Comparison of ENCODE assay signal across 10 cellular contexts in the genomic region with DNA sequence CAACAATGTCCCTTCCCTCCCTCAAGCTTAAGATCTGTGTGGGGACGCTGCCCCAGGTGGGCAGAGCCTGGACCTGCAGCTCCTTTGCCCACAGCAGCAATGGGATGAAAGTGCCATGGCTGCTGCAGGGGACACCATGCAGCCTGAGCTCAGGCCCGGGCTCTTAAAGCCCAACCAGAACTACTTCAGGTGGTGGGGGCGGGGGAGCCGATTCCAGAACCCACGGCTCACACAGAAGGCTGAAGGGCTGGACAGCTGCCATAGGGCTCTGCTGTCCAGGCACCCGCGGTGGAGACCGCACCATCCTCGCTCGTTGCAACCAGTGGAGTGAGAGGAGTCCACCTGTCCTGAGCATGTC. TPM values are rescaled to one million over a fixed set of nuclear protein-coding genes. Genes with fewer than 3 reads are reported as not detected.
DNase-seq lines count a peak whose midpoint lies in the region; ATAC-seq, FAIRE-seq and TF ChIP-seq lines count a peak whose summit lies in the region.
"Had no signal": no experiment of that assay in that cellular context is flagged by ENCODE, and none has a peak within 500 bp of the region (broad histone marks: within the 10 kb centered on the region; RNA-seq: fewer than 3 reads in every experiment).

No MANE protein-coding gene starts in this region.

- no peaks in the 10 kb centered on the region for H3K9me3 Mint-ChIP-seq in astrocyte (ENCODE audit: unreplicated experiment)
- H3K9me3 Mint-ChIP-seq: stimulated activated naive B cell treated with anti-CD40 and anti-IgM and Interleukin-4, amounts not matched to agents 10 μg/mL and 1 μg/mL and 100 μg/mL, for 72 hours had no signal

- H3K4me3 ChIP-seq in astrocyte (ENCODE audit: insufficient read depth, low read depth, low read length) (no peak overlapping the region), HepG2 (replicated peaks in 1 of 3; ENCODE audit: insufficient read depth in 1 of 3, low read depth in 2 of 3, low read length in 3 of 3) (no peak overlapping the region), gastrocnemius medialis (no peak overlapping the region)

- TF ChIP-seq RAD21 in HepG2 (CRISPR knock-in tag; IDR thresholded peaks at IDR 0.05), result no peak

- 94% methylated on average over 8 of the region's 10 CpGs for WGBS in HepG2 (ENCODE audit: low lambda C conversion rate)

- H4K20me1 ChIP-seq in astrocyte (ENCODE audit: insufficient read depth, low read length) (peaks cover 15% of the 10 kb centered on the region), HepG2 (ENCODE audit: insufficient read depth, low read length) (no peaks in the 10 kb centered on the region)

- H3K27ac Mint-ChIP-seq in astrocyte (ENCODE audit: unreplicated experiment), result no peak overlapping the region
- H3K27ac Mint-ChIP-seq: stimulated activated naive B cell treated with anti-CD40 and anti-IgM and Interleukin-4, amounts not matched to agents 10 μg/mL and 1 μg/mL and 100 μg/mL, for 72 hours; T-helper 17 cell had no signal

- H3K9ac ChIP-seq in astrocyte (ENCODE audit: low read length) (no peak overlapping the region), HepG2 (ENCODE audit: insufficient read depth, low read depth, low read length) (no peak overlapping the region)

- no peak overlapping the region for H3K4me3 Mint-ChIP-seq in astrocyte (ENCODE audit: unreplicated experiment)
- H3K4me3 Mint-ChIP-seq: stimulated activated naive B cell treated with anti-CD40 and anti-IgM and Interleukin-4, amounts not matched to agents 10 μg/mL and 1 μg/mL and 100 μg/mL, for 72 hours; T-helper 17 cell had no signal

- peaks cover 10% of the 10 kb centered on the region for H3K36me3 ChIP-seq in astrocyte (ENCODE audit: insufficient read depth, low read length)
- H3K36me3 ChIP-seq in HepG2 (replicated peaks in 1 of 2; ENCODE audit: control insufficient read depth in 1 of 2, insufficient read depth in 2 of 2, low read length in 2 of 2), result peaks cover 13 to 48% of the 10 kb centered on the region in 2 experiments
- H3K36me3 ChIP-seq in gastrocnemius medialis, result peaks cover 0 to 52% of the 10 kb centered on the region in 2 donors

- TF ChIP-seq EP300 in HepG2 (IDR thresholded peaks at IDR 0.05; ENCODE audit: low read depth in 2 of 2, low read length in 2 of 2) (no peak), HepG2 (CRISPR knock-in tag; IDR thresholded peaks at IDR 0.05; ENCODE audit: borderline replicate concordance) (no peak)

- DNase-seq in D721Med (ENCODE audit: insufficient read length, low spot score) (no peak), HTR-8/SVneo (ENCODE audit: insufficient read length, low spot score) (peak; percentile 36), astrocyte (ENCODE audit: low read depth) (no peak), HepG2 (ENCODE audit: low spot score) (peak; percentile 27), gastrocnemius medialis (no peak), GM20000 (ENCODE audit: low spot score) (no peak)
- no peak for DNase-seq in activated T-cell treated with anti-CD3 and anti-CD28 coated beads, Interleukin-2, amount 50 U/mL, for 48 hours
- no peak for DNase-seq in activated CD4-positive, CD25-positive, alpha-beta regulatory T cell treated with anti-CD3 and anti-CD28 coated beads, Interleukin-2, amount 50 U/mL, for 72 hours
- DNase-seq: stimulated activated naive B cell treated with anti-CD40 and anti-IgM and Interleukin-4, amounts not matched to agents 10 μg/mL and 1 μg/mL and 100 μg/mL, for 72 hours; T-helper 17 cell had no signal

- H3K27me3 ChIP-seq in astrocyte (ENCODE audit: insufficient read depth, low read length), result no peaks in the 10 kb centered on the region
- H3K27me3 ChIP-seq in HepG2 (ENCODE audit: control insufficient read depth in 1 of 2, insufficient read depth in 2 of 2, low read length in 2 of 2), result no peaks in the 10 kb centered on the region
- no peaks in the 10 kb centered on the region for H3K27me3 ChIP-seq in gastrocnemius medialis

- FAIRE-seq in D721Med (lab: Jason Lieb, UNC) (no peak), HTR-8/SVneo (lab: Jason Lieb, UNC) (peak; percentile 38), astrocyte (lab: Jason Lieb, UNC) (no peak), HepG2 (lab: Jason Lieb, UNC) (no peak)

- H3K4me1 ChIP-seq in astrocyte (ENCODE audit: insufficient read depth, low read length), result no peaks in the 10 kb centered on the region
- no peaks in the 10 kb centered on the region for H3K4me1 ChIP-seq in HepG2 (ENCODE audit: insufficient read depth, low read length)
- no peaks in the 10 kb centered on the region for H3K4me1 ChIP-seq in gastrocnemius medialis

- TF ChIP-seq CTCF in D721Med (IDR thresholded peaks at IDR 0.05; ENCODE audit: insufficient read depth, missing control alignments), result peak; percentile 49
- peak; percentile 13 for TF ChIP-seq CTCF in astrocyte (IDR thresholded peaks at IDR 0.05; ENCODE audit: insufficient read depth, low read depth, low read length)
- peak; percentile 43 for TF ChIP-seq CTCF in HepG2 (CRISPR knock-in tag; IDR thresholded peaks at IDR 0.05)
- TF ChIP-seq CTCF in gastrocnemius medialis (IDR thresholded peaks at IDR 0.05 in 4 of 5, conservative IDR thresholded peaks at IDR 0.05 in 1 of 5), result no peak
- no peak for TF ChIP-seq CTCF in GM20000 (IDR thresholded peaks at IDR 0.05; ENCODE audit: extremely low read depth, missing control alignments)

- H3K4me2 ChIP-seq in astrocyte (ENCODE audit: low read length) (no peak overlapping the region), HepG2 (ENCODE audit: low read depth, low read length) (no peak overlapping the region)

- intact Hi-C loops in HepG2 (cut with micrococcal nuclease; ENCODE audit: unreplicated experiment), result loop anchor here (1.0 kb wide), 1 partner anchor 153 kb away; no protein-coding TSS in a partner anchor
- intact Hi-C loops in gastrocnemius medialis (cut with DNase I; ENCODE audit: low total_unique reads), result no loop called here

- H3K27me3 Mint-ChIP-seq in astrocyte (ENCODE audit: low read depth, unreplicated experiment), result no peaks in the 10 kb centered on the region
- H3K27me3 Mint-ChIP-seq: stimulated activated naive B cell treated with anti-CD40 and anti-IgM and Interleukin-4, amounts not matched to agents 10 μg/mL and 1 μg/mL and 100 μg/mL, for 72 hours; T-helper 17 cell had no signal

- H3K27ac ChIP-seq in astrocyte (ENCODE audit: low read depth, low read length) (no peak overlapping the region), HepG2 (ENCODE audit: extremely low read length, insufficient read depth, low read length) (no peak overlapping the region), gastrocnemius medialis (no peak overlapping the region)

- H3K79me2 ChIP-seq in astrocyte (ENCODE audit: insufficient read depth, low read length) (no peaks in the 10 kb centered on the region), HepG2 (ENCODE audit: insufficient read depth, low read length) (no peaks in the 10 kb centered on the region)

- BruUV-seq in HepG2 (replicated peaks; lab: Mats Ljungman, UMichigan), result no TSS peak

- POLR2A ChIA-PET in HepG2 (lab: Yijun Ruan, JAX), result no interaction called here

- peak; percentile 53 for ATAC-seq in HepG2
- no peak for ATAC-seq in gastrocnemius medialis
- ATAC-seq: T-helper 17 cell had no signal

- CTCF ChIA-PET in HepG2 (lab: Yijun Ruan, JAX; ENCODE audit: low intra/inter-chr PET ratio, low total read pairs), result interaction anchor here (1.1 to 1.5 kb wide), 3 partner anchors 61 to 153 kb away, joined by 3 to 6 read pairs (median 4); no protein-coding TSS in a partner anchor

- no peaks in the 10 kb centered on the region for H3K9me3 ChIP-seq in astrocyte (ENCODE audit: insufficient read depth, low read depth, low read length)
- H3K9me3 ChIP-seq in HepG2 (ENCODE audit: low read length), result no peaks in the 10 kb centered on the region
- no peaks in the 10 kb centered on the region for H3K9me3 ChIP-seq in gastrocnemius medialis

- TF ChIP-seq POLR2A in HepG2 (IDR thresholded peaks at IDR 0.05; ENCODE audit: insufficient read depth in 1 of 2, low read depth in 2 of 2, low read length in 2 of 2) (no peak), gastrocnemius medialis (IDR thresholded peaks at IDR 0.05) (no peak)

- in situ Hi-C loops in HepG2 (cut with HindIII; ENCODE audit: extremely low pct_ligation_motif_present, low pct_unique_long_range_greater_than_20kb), result no loop called here
- in situ Hi-C loops in gastrocnemius medialis (cut with MboI; ENCODE audit: low sequenced_read_pairs in 4 of 4), result no loop called here

- H3K4me1 Mint-ChIP-seq in astrocyte (ENCODE audit: low read depth, unreplicated experiment), result no peaks in the 10 kb centered on the region
- H3K4me1 Mint-ChIP-seq: stimulated activated naive B cell treated with anti-CD40 and anti-IgM and Interleukin-4, amounts not matched to agents 10 μg/mL and 1 μg/mL and 100 μg/mL, for 72 hours had no signal

- H2AFZ ChIP-seq in astrocyte (ENCODE audit: low read depth, low read length) (no peak overlapping the region), HepG2 (ENCODE audit: low read length) (no peak overlapping the region)

- H3K36me3 Mint-ChIP-seq in astrocyte (ENCODE audit: low read depth, unreplicated experiment), result peaks cover 4% of the 10 kb centered on the region

RNA-seq across cellular contexts. Expression of a gene that starts 12.5 kb away (rescaled TPM):
- total RNA-seq in astrocyte (72.6 and 74.6 TPM in 2 replicates), HepG2 (2016; rRNA removed; fragmentation: Illumina TruSeq; extraction: Trizol) (39.6 and 65.1 TPM in 2 replicates), gastrocnemius medialis (10 to 100 TPM; 23.3 to 43.2 (median 33.1) TPM)
- total RNA-seq in HepG2 (2016; cell fraction: cytosol; rRNA removed; fragmentation: Illumina TruSeq; extraction: Trizol; ENCODE audit: low read depth), result 33.8 and 46.6 TPM in 2 replicates
- total RNA-seq in HepG2 (2016; cell fraction: insoluble cytoplasmic fraction; rRNA removed; fragmentation: Illumina TruSeq; extraction: Trizol), result 38.9 and 71.7 TPM in 2 replicates
- total RNA-seq in HepG2 (2016; cell fraction: membrane; rRNA removed; fragmentation: Illumina TruSeq; extraction: Trizol), result 45.9 and 51.6 TPM in 2 replicates
- total RNA-seq in HepG2 (2016; cell fraction: nucleus; rRNA removed; fragmentation: Illumina TruSeq; extraction: Trizol), result 60.6 and 61.3 TPM in 2 replicates
- polyA plus RNA-seq in HepG2 (2011; rRNA removed), result 93.6 and 102 TPM in 2 replicates
- 113 and 124 TPM in 2 replicates for polyA plus RNA-seq in HepG2 (2011; cell fraction: cytosol; rRNA removed)
- polyA plus RNA-seq in HepG2 (2011; cell fraction: nucleus; rRNA removed), result 70.7 and 76.1 TPM in 2 replicates
- 49.7 and 66.2 TPM in 2 replicates for polyA plus RNA-seq in HepG2 (2012)
- polyA plus RNA-seq in HepG2 (2016; cell fraction: cytosol; fragmentation: Illumina TruSeq; extraction: Trizol; ENCODE audit: low read depth), result 34.4 and 49.9 TPM in 2 replicates
- polyA plus RNA-seq in HepG2 (2016; cell fraction: insoluble cytoplasmic fraction; fragmentation: Illumina TruSeq; extraction: Trizol; ENCODE audit: low read depth), result 41.0 and 42.5 TPM in 2 replicates
- 38.3 and 51.4 TPM in 2 replicates for polyA plus RNA-seq in HepG2 (2016; cell fraction: membrane; fragmentation: Illumina TruSeq; extraction: Trizol; ENCODE audit: low read depth)
- polyA plus RNA-seq in HepG2 (2016; cell fraction: nucleus; fragmentation: Illumina TruSeq; extraction: Trizol; ENCODE audit: insufficient read depth, low read depth), result 96.7 and 105 TPM in 2 replicates
- 40.3 and 91.1 TPM in 2 replicates for polyA minus RNA-seq in HepG2 (2011; rRNA and poly(A)+ RNA removed; ENCODE audit: low replicate concordance)
- 32.6 and 33.2 TPM in 2 replicates for polyA minus RNA-seq in HepG2 (2011; cell fraction: cytosol; rRNA and poly(A)+ RNA removed)
- polyA minus RNA-seq in HepG2 (2011; cell fraction: nucleus; rRNA and poly(A)+ RNA removed), result 25.8 and 26.1 TPM in 2 replicates

RNA-seq across cellular contexts. Expression of a gene that starts 27.5 kb away (rescaled TPM):
- 105 and 110 TPM in 2 replicates for total RNA-seq in astrocyte
- total RNA-seq in HepG2 (2016; rRNA removed; fragmentation: Illumina TruSeq; extraction: Trizol), result 25.7 and 25.9 TPM in 2 replicates
- total RNA-seq in HepG2 (2016; cell fraction: cytosol; rRNA removed; fragmentation: Illumina TruSeq; extraction: Trizol; ENCODE audit: low read depth), result 22.1 and 25.6 TPM in 2 replicates
- total RNA-seq in HepG2 (2016; cell fraction: insoluble cytoplasmic fraction; rRNA removed; fragmentation: Illumina TruSeq; extraction: Trizol), result 21.5 and 27.6 TPM in 2 replicates
- total RNA-seq in HepG2 (2016; cell fraction: membrane; rRNA removed; fragmentation: Illumina TruSeq; extraction: Trizol), result 26.2 and 26.6 TPM in 2 replicates
- total RNA-seq in HepG2 (2016; cell fraction: nucleus; rRNA removed; fragmentation: Illumina TruSeq; extraction: Trizol), result 26.6 and 31.5 TPM in 2 replicates
- polyA plus RNA-seq in HepG2 (2011; rRNA removed), result 74.5 and 75.7 TPM in 2 replicates
- polyA plus RNA-seq in HepG2 (2011; cell fraction: cytosol; rRNA removed), result 39.6 and 44.6 TPM in 2 replicates
- polyA plus RNA-seq in HepG2 (2011; cell fraction: nucleus; rRNA removed), result 182 and 223 TPM in 2 replicates
- polyA plus RNA-seq in HepG2 (2012), result 56.1 and 60.7 TPM in 2 replicates
- 7.3 and 8.2 TPM in 2 replicates for polyA plus RNA-seq in HepG2 (2016; cell fraction: cytosol; fragmentation: Illumina TruSeq; extraction: Trizol; ENCODE audit: low read depth)
- 31.3 and 36.3 TPM in 2 replicates for polyA plus RNA-seq in HepG2 (2016; cell fraction: insoluble cytoplasmic fraction; fragmentation: Illumina TruSeq; extraction: Trizol; ENCODE audit: low read depth)
- 16.2 and 21.0 TPM in 2 replicates for polyA plus RNA-seq in HepG2 (2016; cell fraction: membrane; fragmentation: Illumina TruSeq; extraction: Trizol; ENCODE audit: low read depth)
- polyA plus RNA-seq in HepG2 (2016; cell fraction: nucleus; fragmentation: Illumina TruSeq; extraction: Trizol; ENCODE audit: insufficient read depth, low read depth), result 75.2 and 92.2 TPM in 2 replicates
- 90.1 and 145 TPM in 2 replicates for polyA minus RNA-seq in HepG2 (2011; rRNA and poly(A)+ RNA removed; ENCODE audit: low replicate concordance)
- polyA minus RNA-seq in HepG2 (2011; cell fraction: cytosol; rRNA and poly(A)+ RNA removed), result 78.0 and 102 TPM in 2 replicates
- 65.8 and 74.2 TPM in 2 replicates for polyA minus RNA-seq in HepG2 (2011; cell fraction: nucleus; rRNA and poly(A)+ RNA removed)
- total RNA-seq in gastrocnemius medialis, result 10 to 100 TPM; 21.2 to 26.1 (median 25.7) TPM

RNA-seq across cellular contexts. Expression of a gene that starts 55.5 kb away (rescaled TPM):
- total RNA-seq in astrocyte (69.5 and 75.5 TPM in 2 replicates), HepG2 (2016; rRNA removed; fragmentation: Illumina TruSeq; extraction: Trizol) (13.2 and 31.7 TPM in 2 replicates), gastrocnemius medialis (10 to 100 TPM; 14.4 to 34.8 (median 21.5) TPM)
- 8.9 and 10.0 TPM in 2 replicates for total RNA-seq in HepG2 (2016; cell fraction: cytosol; rRNA removed; fragmentation: Illumina TruSeq; extraction: Trizol; ENCODE audit: low read depth)
- total RNA-seq in HepG2 (2016; cell fraction: insoluble cytoplasmic fraction; rRNA removed; fragmentation: Illumina TruSeq; extraction: Trizol), result 12.0 and 31.8 TPM in 2 replicates
- 11.0 and 13.5 TPM in 2 replicates for total RNA-seq in HepG2 (2016; cell fraction: membrane; rRNA removed; fragmentation: Illumina TruSeq; extraction: Trizol)
- 26.1 and 32.6 TPM in 2 replicates for total RNA-seq in HepG2 (2016; cell fraction: nucleus; rRNA removed; fragmentation: Illumina TruSeq; extraction: Trizol)
- 68.3 and 88.5 TPM in 2 replicates for polyA plus RNA-seq in HepG2 (2011; rRNA removed)
- polyA plus RNA-seq in HepG2 (2011; cell fraction: cytosol; rRNA removed), result 60.2 and 113 TPM in 2 replicates
- 232 and 327 TPM in 2 replicates for polyA plus RNA-seq in HepG2 (2011; cell fraction: nucleus; rRNA removed)
- polyA plus RNA-seq in HepG2 (2012), result 22.7 and 28.5 TPM in 2 replicates
- polyA plus RNA-seq in HepG2 (2016; cell fraction: cytosol; fragmentation: Illumina TruSeq; extraction: Trizol; ENCODE audit: low read depth), result 10.4 TPM in 2 replicates
- polyA plus RNA-seq in HepG2 (2016; cell fraction: insoluble cytoplasmic fraction; fragmentation: Illumina TruSeq; extraction: Trizol; ENCODE audit: low read depth), result 11.8 and 12.7 TPM in 2 replicates
- 8.5 and 12.0 TPM in 2 replicates for polyA plus RNA-seq in HepG2 (2016; cell fraction: membrane; fragmentation: Illumina TruSeq; extraction: Trizol; ENCODE audit: low read depth)
- polyA plus RNA-seq in HepG2 (2016; cell fraction: nucleus; fragmentation: Illumina TruSeq; extraction: Trizol; ENCODE audit: insufficient read depth, low read depth), result 59.4 and 62.8 TPM in 2 replicates
- polyA minus RNA-seq in HepG2 (2011; rRNA and poly(A)+ RNA removed; ENCODE audit: low replicate concordance), result 59.6 and 124 TPM in 2 replicates
- 24.9 and 25.9 TPM in 2 replicates for polyA minus RNA-seq in HepG2 (2011; cell fraction: cytosol; rRNA and poly(A)+ RNA removed)
- 16.4 and 16.9 TPM in 2 replicates for polyA minus RNA-seq in HepG2 (2011; cell fraction: nucleus; rRNA and poly(A)+ RNA removed)

RNA-seq across cellular contexts. Expression of a gene that starts 55.8 kb away (rescaled TPM):
- total RNA-seq in astrocyte (194 and 212 TPM in 2 replicates), HepG2 (2016; rRNA removed; fragmentation: Illumina TruSeq; extraction: Trizol) (114 and 146 TPM in 2 replicates), gastrocnemius medialis (10 to 100 TPM; 66.0 to 94.6 (median 81.2) TPM)
- 37.0 and 48.5 TPM in 2 replicates for total RNA-seq in HepG2 (2016; cell fraction: cytosol; rRNA removed; fragmentation: Illumina TruSeq; extraction: Trizol; ENCODE audit: low read depth)
- 113 and 136 TPM in 2 replicates for total RNA-seq in HepG2 (2016; cell fraction: insoluble cytoplasmic fraction; rRNA removed; fragmentation: Illumina TruSeq; extraction: Trizol)
- 68.6 and 79.8 TPM in 2 replicates for total RNA-seq in HepG2 (2016; cell fraction: membrane; rRNA removed; fragmentation: Illumina TruSeq; extraction: Trizol)
- total RNA-seq in HepG2 (2016; cell fraction: nucleus; rRNA removed; fragmentation: Illumina TruSeq; extraction: Trizol), result 34.9 and 39.5 TPM in 2 replicates
- polyA plus RNA-seq in HepG2 (2011; rRNA removed), result 104 and 115 TPM in 2 replicates
- 35.1 and 78.0 TPM in 2 replicates for polyA plus RNA-seq in HepG2 (2011; cell fraction: cytosol; rRNA removed)
- polyA plus RNA-seq in HepG2 (2011; cell fraction: nucleus; rRNA removed), result 44.7 and 47.4 TPM in 2 replicates
- 57.4 and 93.8 TPM in 2 replicates for polyA plus RNA-seq in HepG2 (2012)
- polyA plus RNA-seq in HepG2 (2016; cell fraction: cytosol; fragmentation: Illumina TruSeq; extraction: Trizol; ENCODE audit: low read depth), result 58.6 and 89.5 TPM in 2 replicates
- 221 and 225 TPM in 2 replicates for polyA plus RNA-seq in HepG2 (2016; cell fraction: insoluble cytoplasmic fraction; fragmentation: Illumina TruSeq; extraction: Trizol; ENCODE audit: low read depth)
- polyA plus RNA-seq in HepG2 (2016; cell fraction: membrane; fragmentation: Illumina TruSeq; extraction: Trizol; ENCODE audit: low read depth), result 90.2 and 102 TPM in 2 replicates
- polyA plus RNA-seq in HepG2 (2016; cell fraction: nucleus; fragmentation: Illumina TruSeq; extraction: Trizol; ENCODE audit: insufficient read depth, low read depth), result 84.0 and 90.2 TPM in 2 replicates
- polyA minus RNA-seq in HepG2 (2011; rRNA and poly(A)+ RNA removed; ENCODE audit: low replicate concordance), result 129 and 143 TPM in 2 replicates
- 35.6 and 37.0 TPM in 2 replicates for polyA minus RNA-seq in HepG2 (2011; cell fraction: cytosol; rRNA and poly(A)+ RNA removed)
- 27.3 and 33.1 TPM in 2 replicates for polyA minus RNA-seq in HepG2 (2011; cell fraction: nucleus; rRNA and poly(A)+ RNA removed)

Comparison
In these comparisons a context has a peak if more than half of its experiments do, and no peak if none do; other contexts are left out.
1. DNase-seq: peak in HTR-8/SVneo (single experiment) and HepG2 (single experiment); none in D721Med (single experiment), astrocyte (single experiment), gastrocnemius medialis (0 of 2), activated T-cell treated with anti-CD3 and anti-CD28 coated beads, Interleukin-2, amount 50 U/mL, for 48 hours (0 of 2), GM20000 (single experiment) and activated CD4-positive, CD25-positive, alpha-beta regulatory T cell treated with anti-CD3 and anti-CD28 coated beads, Interleukin-2, amount 50 U/mL, for 72 hours (single experiment).
2. CTCF ChIP-seq: peak in D721Med (single experiment), astrocyte (single experiment) and HepG2 (single experiment); none in gastrocnemius medialis (0 of 5) and GM20000 (single experiment).